Comparison of ENCODE assay signal across 9 cellular contexts in genomic region chr17:27319536-27320221, GRCh38. TPM values are rescaled to one million over a fixed set of nuclear protein-coding genes. Genes with fewer than 3 reads are reported as not detected.
DNase-seq lines count a peak whose midpoint lies in the region; ATAC-seq lines count a peak whose summit lies in the region.
"Had no signal": no experiment of that assay in that cellular context is flagged by ENCODE, and none has a peak within 500 bp of the region (broad histone marks: within the 10 kb centered on the region; RNA-seq: fewer than 3 reads in every experiment).

No MANE protein-coding gene starts in this region.

- DNase-seq in MG63 (peak; percentile 87), astrocyte of the hippocampus (ENCODE audit: low read depth, low spot score) (peak; percentile 89), kidney glomerular epithelial cell (lab: John Stamatoyannopoulos, UW) (peak; percentile 1), substantia nigra (lab: John Stamatoyannopoulos, UW) (peak in 40 of 49 donors; percentile 10 to 91 (median 53)), NCI-H2081 (lab: John Stamatoyannopoulos, UW) (no peak), SKM-1 (lab: John Stamatoyannopoulos, UW; ENCODE audit: unreplicated experiment) (no peak), COR-L47 (lab: John Stamatoyannopoulos, UW) (no peak)

- peak overlapping the region; percentile 8 for H3K27ac ChIP-seq in substantia nigra (ENCODE audit: low read depth, low read length, poor library complexity, severe bottlenecking)

- H3K27me3 ChIP-seq in MG63: no peaks in the 10 kb centered on the region

- H3K4me3 ChIP-seq in MG63: no peak overlapping the region

- H3K9me3 ChIP-seq in MG63: no peaks in the 10 kb centered on the region

- H3K36me3 ChIP-seq in MG63: peaks cover 23% of the 10 kb centered on the region

- no peak for ATAC-seq in GM21526 (IDR thresholded peaks at IDR 0.05; ENCODE audit: low FRiP score, unreplicated experiment)
- ATAC-seq: HCT116 had no signal

RNA-seq across cellular contexts. Expression of gene WSB1, which starts 25.8 kb away (rescaled TPM):
- total RNA-seq in MG63 (2014; rRNA removed; shearing (Covaris generic); ENCODE audit: low replicate concordance): 46.4 and 76.4 TPM in 2 replicates

Comparison
In these comparisons a context has a peak if more than half of its experiments do, and no peak if none do; other contexts are left out.
1. DNase-seq: peak in MG63 (single experiment), astrocyte of the hippocampus (single experiment), kidney glomerular epithelial cell (single experiment) and substantia nigra (40 of 49); none in NCI-H2081 (0 of 2), SKM-1 (single experiment) and COR-L47 (single experiment).